8 cellular contexts compared by ENCODE assay signal in the genomic region with DNA sequence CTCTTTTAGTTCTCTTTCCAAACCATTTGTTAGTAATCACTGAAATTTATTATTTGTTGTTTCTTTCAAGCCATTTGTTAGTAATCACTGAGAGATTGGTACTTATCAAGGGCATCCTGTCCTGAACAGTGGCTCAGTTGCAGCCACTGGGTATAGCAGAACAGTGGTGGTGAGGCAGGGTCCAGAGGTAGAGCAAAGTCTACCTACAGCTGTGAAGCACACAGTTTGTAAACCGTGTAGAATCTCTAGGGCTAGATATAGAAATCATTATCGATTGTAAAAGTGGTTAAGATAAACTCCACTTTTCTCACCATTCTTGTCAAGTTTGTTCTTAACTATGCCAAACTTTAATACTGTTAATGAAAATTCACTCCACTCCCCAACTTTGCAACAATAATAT.
"Had no signal": no experiment of that assay in that cellular context is flagged by ENCODE, and none has a peak within 500 bp of the region (broad histone marks: within the 10 kb centered on the region; RNA-seq: fewer than 3 reads in every experiment).

No MANE protein-coding gene starts in this region.

- H3K4me3 Mint-ChIP-seq: GM23338, H9 had no signal

- H3K27ac ChIP-seq: HL-60 had no signal

- H2AFZ ChIP-seq: GM23338 had no signal

- H3K4me3 ChIP-seq: GM23338, K562 had no signal

- FAIRE-seq: H1, H54, K562 had no signal

- DNase-seq: H9, HCEC 1CT, IMR-90 had no signal

- H3K4me2 ChIP-seq: GM23338 had no signal

- H3K27ac Mint-ChIP-seq: GM23338, H9 had no signal

- ATAC-seq: GM23338, K562 had no signal
